9 cellular contexts compared by ENCODE assay signal in genomic region chr7:24877790-24878311, GRCh38.
DNase-seq lines count a peak whose midpoint lies in the region; ATAC-seq and TF ChIP-seq lines count a peak whose summit lies in the region.
"Had no signal": no experiment of that assay in that cellular context is flagged by ENCODE, and none has a peak within 500 bp of the region (broad histone marks: within the 10 kb centered on the region; RNA-seq: fewer than 3 reads in every experiment).

No MANE protein-coding gene starts in this region.

- no peaks in the 10 kb centered on the region for H3K36me3 ChIP-seq in upper lobe of right lung
- H3K36me3 ChIP-seq: gastrocnemius medialis had no signal

- intact Hi-C loops in upper lobe of right lung (cut with DNase I): no loop called here

- H3K4me1 ChIP-seq in upper lobe of right lung: no peaks in the 10 kb centered on the region

- TF ChIP-seq CTCF in upper lobe of right lung (IDR thresholded peaks at IDR 0.05): no peak

- H3K4me3 ChIP-seq in upper lobe of right lung: no peak overlapping the region
- H3K4me3 ChIP-seq: gastrocnemius medialis had no signal

- no peak overlapping the region for H3K27ac ChIP-seq in upper lobe of right lung
- H3K27ac ChIP-seq: gastrocnemius medialis had no signal

- no peaks in the 10 kb centered on the region for H3K27me3 ChIP-seq in upper lobe of right lung
- H3K27me3 ChIP-seq: gastrocnemius medialis had no signal

- H3K9me3 ChIP-seq in upper lobe of right lung: no peaks in the 10 kb centered on the region
- H3K9me3 ChIP-seq: gastrocnemius medialis had no signal

- DNase-seq in NCI-H510A (lab: John Stamatoyannopoulos, UW) (peak; percentile 8), fibroblast of gingiva (ENCODE audit: low read depth) (peak; percentile 43), upper lobe of right lung (no peak), kidney glomerular epithelial cell (lab: John Stamatoyannopoulos, UW) (no peak), NCI-H526 treated with DMSO at 0.1 percent for 48 hours (lab: John Stamatoyannopoulos, UW) (no peak)
- no peak for DNase-seq in NK-92 treated with Interleukin-12 subunit alpha and Interleukin-12 subunit beta, amount 100 ng/mL, for 24 hours (lab: John Stamatoyannopoulos, UW)

- ATAC-seq in GM18520 (IDR thresholded peaks at IDR 0.05; ENCODE audit: unreplicated experiment) (peak; percentile 74), GM21825 (IDR thresholded peaks at IDR 0.05; ENCODE audit: unreplicated experiment) (peak; percentile 95), upper lobe of right lung (peak; percentile 38)
- ATAC-seq: gastrocnemius medialis had no signal

Comparison
In these comparisons a context has a peak if more than half of its experiments do, and no peak if none do; other contexts are left out.
1. ATAC-seq: peak in every context shown above with its lines; median percentile 95 in GM21825; 74 in GM18520; 38 in upper lobe of right lung.
2. DNase-seq: peak in NCI-H510A (single experiment) and fibroblast of gingiva (single experiment); none in upper lobe of right lung (single experiment), kidney glomerular epithelial cell (single experiment), NK-92 treated with Interleukin-12 subunit alpha and Interleukin-12 subunit beta, amount 100 ng/mL, for 24 hours (single experiment) and NCI-H526 treated with DMSO at 0.1 percent for 48 hours (single experiment).